Comparison of ENCODE assay signal across 8 cellular contexts in genomic region chr19:8609210-8610040, GRCh38. TPM values are rescaled to one million over a fixed set of nuclear protein-coding genes. Genes with fewer than 3 reads are reported as not detected.
DNase-seq lines count a peak whose midpoint lies in the region; ATAC-seq and TF ChIP-seq lines count a peak whose summit lies in the region.

No MANE protein-coding gene starts in this region.

- H3K9me3 ChIP-seq in gastroesophageal sphincter = peaks cover 0 to 12% (median 0%) of the 10 kb centered on the region in 3 donors
- H3K9me3 ChIP-seq in neuronal stem cell (replicated peaks in 1 of 2; ENCODE audit: control insufficient read depth in 2 of 2, insufficient read depth in 1 of 2, low read depth in 1 of 2, low read length in 2 of 2) = peaks cover 4 to 11% of the 10 kb centered on the region in 2 donors

- peak overlapping the region; percentile 98 for H3K9ac ChIP-seq in neuronal stem cell (ENCODE audit: low read depth, low read length, poor library complexity)

- peak overlapping the region; percentile 55 for H3K4me2 ChIP-seq in neuronal stem cell (ENCODE audit: insufficient read depth, low read length, poor library complexity, severe bottlenecking)

- H3K9me3 Mint-ChIP-seq in activated T-cell treated with anti-CD3 and anti-CD28 coated beads, Interleukin-2, amount 50 U/mL, for 4 hours = no peaks in the 10 kb centered on the region

- H3K4ac ChIP-seq in neuronal stem cell (ENCODE audit: low read length) = peak overlapping the region; percentile 0

- no peaks in the 10 kb centered on the region for H3K27me3 Mint-ChIP-seq in activated T-cell treated with anti-CD3 and anti-CD28 coated beads, Interleukin-2, amount 50 U/mL, for 4 hours (ENCODE audit: low read depth)

- peak in 1 of 2 donors; percentile 30 for ATAC-seq in activated T-cell treated with anti-CD3 and anti-CD28 coated beads, Interleukin-2, amount 50 U/mL, for 4 hours
- ATAC-seq in gastroesophageal sphincter = peak; percentile 66

- TF ChIP-seq CTCF in gastroesophageal sphincter (IDR thresholded peaks at IDR 0.05) = peak in 3 of 4 experiments; percentile 40 to 46 (median 42)

- H2BK15ac ChIP-seq in neuronal stem cell (ENCODE audit: low read length) = peak overlapping the region; percentile 73

- H2AK5ac ChIP-seq in neuronal stem cell (ENCODE audit: low read depth, low read length) = peak overlapping the region; percentile 27

- peak overlapping the region; percentile 80 for H3K4me3 Mint-ChIP-seq in activated T-cell treated with anti-CD3 and anti-CD28 coated beads, Interleukin-2, amount 50 U/mL, for 4 hours

- no peak overlapping the region for H4K91ac ChIP-seq in neuronal stem cell (ENCODE audit: low read depth, low read length, poor library complexity)

- H3K27me3 ChIP-seq in gastroesophageal sphincter (no peaks in the 10 kb centered on the region), neuronal stem cell (ENCODE audit: control insufficient read depth in 3 of 3, insufficient read depth in 3 of 3, low read depth in 1 of 3, low read length in 3 of 3) (no peaks in the 10 kb centered on the region)

- peak overlapping the region; percentile 92 for H2AFZ ChIP-seq in neuronal stem cell (ENCODE audit: low read length)

- no peak for TF ChIP-seq EP300 in gastroesophageal sphincter (IDR thresholded peaks at IDR 0.05)

- no peak overlapping the region for H4K8ac ChIP-seq in neuronal stem cell (ENCODE audit: low read depth, low read length)

- TF ChIP-seq POLR2A in gastroesophageal sphincter (IDR thresholded peaks at IDR 0.05) = no peak

- peak overlapping the region; percentile 92 for H3K14ac ChIP-seq in neuronal stem cell (ENCODE audit: low read length)

- H2BK120ac ChIP-seq in neuronal stem cell (ENCODE audit: low read depth, low read length) = peak overlapping the region; percentile 6

- H3K4me1 Mint-ChIP-seq in activated T-cell treated with anti-CD3 and anti-CD28 coated beads, Interleukin-2, amount 50 U/mL, for 4 hours (ENCODE audit: low read depth) = peaks cover 26% of the 10 kb centered on the region

- WGBS in gastroesophageal sphincter (ENCODE audit: low coverage in 1 of 2), 2 donors = 0% methylated on average over 3 to 5 of the region's 47 CpGs
- no CpG with 5 or more reads among the region's 47 CpGs for WGBS in neuronal stem cell (ENCODE audit: extremely low coverage in 2 of 2, insufficient read length in 2 of 2, insufficient replicate concordance in 1 of 2), 2 donors

- peaks cover 0 to 51% (median 13%) of the 10 kb centered on the region in 3 donors for H3K4me1 ChIP-seq in gastroesophageal sphincter
- H3K4me1 ChIP-seq in neuronal stem cell (ENCODE audit: control insufficient read depth in 2 of 2, insufficient read depth in 1 of 2, low read depth in 1 of 2, low read length in 2 of 2) = peaks cover 10 to 15% of the 10 kb centered on the region in 2 donors

- H3K36me3 ChIP-seq in gastroesophageal sphincter = peaks cover 0 to 14% of the 10 kb centered on the region in 2 donors
- H3K36me3 ChIP-seq in neuronal stem cell (replicated peaks in 1 of 2; ENCODE audit: control insufficient read depth in 2 of 2, insufficient read depth in 2 of 2, low read length in 2 of 2) = peaks cover 0 to 8% of the 10 kb centered on the region in 2 donors

- peaks cover 6% of the 10 kb centered on the region for H3K79me1 ChIP-seq in neuronal stem cell (ENCODE audit: low read depth, low read length)

- H2BK12ac ChIP-seq in neuronal stem cell (ENCODE audit: low read length) = no peak overlapping the region

- H2BK5ac ChIP-seq in neuronal stem cell (ENCODE audit: low read length) = no peak overlapping the region

- H3K36me3 Mint-ChIP-seq in activated T-cell treated with anti-CD3 and anti-CD28 coated beads, Interleukin-2, amount 50 U/mL, for 4 hours (ENCODE audit: insufficient read depth) = peaks cover 3% of the 10 kb centered on the region

- DNase-seq in activated CD4-positive, alpha-beta T cell treated with anti-CD3 and anti-CD28 coated beads for 48 hours = peak; percentile 27
- DNase-seq in activated CD4-positive, alpha-beta T cell treated with anti-CD3 and anti-CD28 coated beads, Interleukin-2, amount 50 U/mL, for 4 hours = no peak
- no peak for DNase-seq in activated T-cell treated with anti-CD3 and anti-CD28 coated beads, Interleukin-2, amount 50 U/mL, for 4 hours
- DNase-seq in neuronal stem cell (ENCODE audit: low spot score) (peak; percentile 77), COLO829 (ENCODE audit: low spot score) (no peak), T1000 (lab: John Stamatoyannopoulos, UW) (no peak)
- no peak for DNase-seq in effector CD8-positive, alpha-beta T cell (lab: John Stamatoyannopoulos, UW)

- peak overlapping the region; percentile 32 to 69 for H3K4me3 ChIP-seq in gastroesophageal sphincter
- peak overlapping the region; percentile 89 to 95 for H3K4me3 ChIP-seq in neuronal stem cell (ENCODE audit: low read length in 2 of 2)

- H3K27ac ChIP-seq in gastroesophageal sphincter = peak overlapping the region in 3 of 4 donors; percentile 75 to 85 (median 81)
- H3K27ac ChIP-seq in neuronal stem cell (replicated peaks; ENCODE audit: low read length) = peak overlapping the region; percentile 50

- peak overlapping the region; percentile 95 for H3K18ac ChIP-seq in neuronal stem cell (ENCODE audit: low read length)

- H3K23ac ChIP-seq in neuronal stem cell (ENCODE audit: low read depth, low read length, poor library complexity) = peak overlapping the region; percentile 85

RNA-seq across cellular contexts. Expression of gene ADAMTS10, which starts 1.1 kb away (rescaled TPM):
- total RNA-seq in activated T-cell treated with anti-CD3 and anti-CD28 coated beads, Interleukin-2, amount 50 U/mL, for 4 hours = 1 to 10 TPM; 1.1 to 3.1 (median 1.5) TPM
- 10 to 100 TPM; 15.7 to 45.3 (median 22.8) TPM for total RNA-seq in gastroesophageal sphincter
- polyA plus RNA-seq in neuronal stem cell (2013, experiment 1 of 2) = 5.3 TPM
- 4.6 TPM for polyA plus RNA-seq in neuronal stem cell (2013, experiment 2 of 2)

RNA-seq across cellular contexts. Expression of gene NFILZ, which starts 21.0 kb away (rescaled TPM):
- not detected for total RNA-seq in activated T-cell treated with anti-CD3 and anti-CD28 coated beads, Interleukin-2, amount 50 U/mL, for 4 hours
- total RNA-seq in gastroesophageal sphincter = not detected
- polyA plus RNA-seq in neuronal stem cell (2013, experiment 1 of 2) = not detected
- not detected for polyA plus RNA-seq in neuronal stem cell (2013, experiment 2 of 2)

RNA-seq across cellular contexts. Expression of gene MYO1F, which starts 32.2 kb away (rescaled TPM):
- 1 to 10 TPM; 4.6 to 8.0 (median 6.6) TPM for total RNA-seq in activated T-cell treated with anti-CD3 and anti-CD28 coated beads, Interleukin-2, amount 50 U/mL, for 4 hours
- 10 to 100 TPM in 2 of 4 donors, 1 to 10 TPM in 2; 5.4 to 41.5 (median 10.3) TPM for total RNA-seq in gastroesophageal sphincter
- polyA plus RNA-seq in neuronal stem cell (2013, experiment 1 of 2) = 0.11 TPM
- polyA plus RNA-seq in neuronal stem cell (2013, experiment 2 of 2) = 0.11 TPM

Comparison
In these comparisons a context has a peak if more than half of its experiments do, and no peak if none do; other contexts are left out.
1. DNase-seq: peak in activated CD4-positive, alpha-beta T cell treated with anti-CD3 and anti-CD28 coated beads for 48 hours (single experiment) and neuronal stem cell (single experiment); none in activated CD4-positive, alpha-beta T cell treated with anti-CD3 and anti-CD28 coated beads, Interleukin-2, amount 50 U/mL, for 4 hours (0 of 2), activated T-cell treated with anti-CD3 and anti-CD28 coated beads, Interleukin-2, amount 50 U/mL, for 4 hours (single experiment), effector CD8-positive, alpha-beta T cell (single experiment), COLO829 (single experiment) and T1000 (single experiment).
2. RNA of gene ADAMTS10, which starts 1.1 kb away (total RNA-seq): 15.7 to 45.3 TPM in gastroesophageal sphincter; 1.1 to 3.1 TPM in activated T-cell treated with anti-CD3 and anti-CD28 coated beads, Interleukin-2, amount 50 U/mL, for 4 hours; every median in the first group is over 4 times any median in the second.